ENCODE assay signal across 1 cellular context in the genomic region with DNA sequence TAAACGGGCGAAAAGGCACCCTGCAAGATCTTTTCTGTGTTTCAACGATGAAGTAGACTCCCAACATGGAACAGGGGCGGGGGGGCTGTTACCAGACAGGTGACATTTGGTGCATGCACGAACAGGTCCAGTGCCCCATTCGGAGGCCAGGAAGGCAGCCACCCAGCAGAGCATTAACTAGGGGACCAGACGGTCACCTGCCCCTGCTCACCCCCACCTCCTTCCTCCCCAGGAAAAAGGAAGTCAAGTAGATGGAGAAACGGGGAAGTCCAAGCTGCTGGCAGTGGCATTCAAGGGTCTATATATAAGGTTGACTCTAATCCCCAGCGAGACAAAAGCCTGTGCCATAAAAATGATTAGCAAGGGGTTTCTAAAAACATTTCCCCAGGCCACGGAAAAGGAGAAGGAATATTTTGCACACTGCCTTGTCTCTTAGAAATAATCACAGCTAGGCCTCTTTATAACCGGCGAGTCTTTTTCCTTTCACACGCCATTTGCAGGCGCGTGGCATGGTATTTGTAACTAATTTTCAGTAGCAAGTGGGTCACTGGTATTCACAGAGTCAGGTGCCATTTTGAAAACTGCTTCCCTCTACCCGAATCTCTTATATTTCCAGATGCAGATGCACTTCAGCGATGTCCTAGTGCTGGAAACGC.
TF ChIP-seq lines count a peak whose summit lies in the region.

No MANE protein-coding gene starts in this region.

TF ChIP-seq in IMR-90, 13 proteins besides CTCF, POLR2A, EP300 and RAD21 (continued from another document):
- TF ChIP-seq, protein P1, sequence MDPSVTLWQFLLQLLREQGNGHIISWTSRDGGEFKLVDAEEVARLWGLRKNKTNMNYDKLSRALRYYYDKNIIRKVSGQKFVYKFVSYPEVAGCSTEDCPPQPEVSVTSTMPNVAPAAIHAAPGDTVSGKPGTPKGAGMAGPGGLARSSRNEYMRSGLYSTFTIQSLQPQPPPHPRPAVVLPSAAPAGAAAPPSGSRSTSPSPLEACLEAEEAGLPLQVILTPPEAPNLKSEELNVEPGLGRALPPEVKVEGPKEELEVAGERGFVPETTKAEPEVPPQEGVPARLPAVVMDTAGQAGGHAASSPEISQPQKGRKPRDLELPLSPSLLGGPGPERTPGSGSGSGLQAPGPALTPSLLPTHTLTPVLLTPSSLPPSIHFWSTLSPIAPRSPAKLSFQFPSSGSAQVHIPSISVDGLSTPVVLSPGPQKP (IDR thresholded peaks at IDR 0.05; ENCODE audit: borderline replicate concordance, low read depth, low read length) = no peak
- TF ChIP-seq CHD1 (IDR thresholded peaks at IDR 0.05; ENCODE audit: low read depth, low read length) (no peak), BHLHE40 (IDR thresholded peaks at IDR 0.05; ENCODE audit: low read depth, low read length) (no peak)
